ENCODE assay signal across 10 cellular contexts in genomic region chr17:57518587-57519118, GRCh38.
DNase-seq lines count a peak whose midpoint lies in the region; ATAC-seq lines count a peak whose summit lies in the region.
"Had no signal": no experiment of that assay in that cellular context is flagged by ENCODE, and none has a peak within 500 bp of the region (broad histone marks: within the 10 kb centered on the region; RNA-seq: fewer than 3 reads in every experiment).

No MANE protein-coding gene starts in this region.

- intact Hi-C loops in Right ventricle myocardium inferior (cut with DNase I), result loop anchor here (2.0 kb wide), 1 partner anchor 32 kb away; no protein-coding TSS in a partner anchor

- no peak overlapping the region for H3K4me3 ChIP-seq in HUES6 (ENCODE audit: low read depth, low read length)

- H3K9ac ChIP-seq in HUES6 (ENCODE audit: low read length), result peak overlapping the region; percentile 52

- DNase-seq in NCI-H446 treated with DMSO at 0.1 percent for 48 hours (lab: John Stamatoyannopoulos, UW) (peak; percentile 71), Right ventricle myocardium inferior (ENCODE audit: missing footprints) (no peak), retina (peak; percentile 84), SKM-1 treated with dmso at 0.1 percent for 144 hours (lab: John Stamatoyannopoulos, UW; ENCODE audit: unreplicated experiment) (no peak)
- DNase-seq in activated effector memory CD4-positive, alpha-beta T cell treated with Interleukin-2 at 50 U/mL for 16 hours, result no peak
- DNase-seq: cortex of kidney, SIG-M5 had no signal

- no peaks in the 10 kb centered on the region for H3K27me3 ChIP-seq in HUES6 (ENCODE audit: control insufficient read depth, insufficient read depth, low read length)

- peaks cover 35% of the 10 kb centered on the region; the same call in 1 of the 2 replicates for H3K4me1 ChIP-seq in HUES6 (ENCODE audit: control insufficient read depth, insufficient read depth, low read length)

- ATAC-seq in Right ventricle myocardium inferior (peak; percentile 77), GM19035 (IDR thresholded peaks at IDR 0.05; ENCODE audit: unreplicated experiment) (no peak)
- ATAC-seq in activated CD4-positive, CD25-positive, alpha-beta regulatory T cell treated with anti-CD3 and anti-CD28 coated beads, Interleukin-2, amount 50 U/mL, for 24 hours, result no peak

- peak overlapping the region; percentile 59; the same call in 1 of the 2 replicates for H3K27ac ChIP-seq in HUES6 (ENCODE audit: low read depth, low read length)

- no peaks in the 10 kb centered on the region for H3K36me3 ChIP-seq in HUES6 (ENCODE audit: control insufficient read depth, insufficient read depth, low read length)

- H3K9me3 ChIP-seq in HUES6 (ENCODE audit: control insufficient read depth, insufficient read depth, low read depth, low read length), result no peaks in the 10 kb centered on the region

Comparison
In these comparisons a context has a peak if more than half of its experiments do, and no peak if none do; other contexts are left out.
1. DNase-seq: peak in NCI-H446 treated with DMSO at 0.1 percent for 48 hours (single experiment) and retina (single experiment); none in Right ventricle myocardium inferior (single experiment), activated effector memory CD4-positive, alpha-beta T cell treated with Interleukin-2 at 50 U/mL for 16 hours (single experiment) and SKM-1 treated with dmso at 0.1 percent for 144 hours (single experiment).